8 cellular contexts compared by ENCODE assay signal in the genomic region with DNA sequence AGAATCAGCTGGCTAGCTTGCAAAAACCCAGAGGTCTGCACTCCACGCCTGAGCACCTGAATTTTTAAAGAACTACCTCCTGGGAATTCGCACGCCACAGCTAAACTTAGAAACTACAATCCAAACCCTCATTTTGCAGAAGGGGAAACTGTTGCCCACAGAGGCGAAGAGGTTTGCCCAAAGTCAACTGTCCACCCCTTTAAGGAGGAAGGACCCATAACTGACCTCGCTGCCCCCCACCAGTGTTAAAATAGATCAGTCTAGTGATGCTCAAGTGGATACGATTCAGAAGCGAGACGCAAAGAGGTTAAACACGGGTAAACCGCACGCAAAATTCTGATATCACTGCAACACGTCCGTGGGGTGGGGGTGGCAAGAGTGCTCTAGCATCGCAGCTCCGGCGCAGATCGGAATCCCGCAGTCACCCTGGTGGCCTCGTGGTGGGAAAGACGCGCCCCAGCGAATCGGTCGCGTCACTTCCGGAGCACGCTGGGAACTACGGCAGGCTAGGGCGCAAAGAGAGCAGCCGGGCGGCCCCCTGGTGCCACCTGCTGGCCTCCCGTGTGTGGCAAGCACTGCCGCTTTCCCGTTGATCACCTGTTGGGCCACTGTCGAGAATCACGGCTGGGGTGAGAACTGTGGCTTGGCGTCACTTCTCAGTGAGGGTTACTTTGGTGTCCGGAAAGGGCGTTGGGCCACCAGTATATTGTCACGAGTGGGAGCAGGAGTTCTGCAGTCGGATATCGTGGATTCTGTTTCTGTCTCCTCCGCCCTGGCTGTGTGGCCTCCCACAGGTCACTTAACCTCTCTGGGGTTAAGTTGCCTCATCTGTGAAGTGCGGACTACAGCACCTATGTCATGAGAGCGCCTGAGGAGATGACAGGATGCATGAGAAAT. TPM values are rescaled to one million over a fixed set of nuclear protein-coding genes. Genes with fewer than 3 reads are reported as not detected.
DNase-seq lines count a peak whose midpoint lies in the region; ATAC-seq and TF ChIP-seq lines count a peak whose summit lies in the region.

A gene (minus strand): TSS at position 451 of the 897 bp plus-strand sequence. CDS start 686 bp downstream, outside the sequence.

- H3K9ac ChIP-seq in smooth muscle cell (ENCODE audit: low read depth) = no peak within 1 kb of the TSS

- peak within 1 kb of the TSS; percentile 70 for H2AFZ ChIP-seq in smooth muscle cell (ENCODE audit: low read depth)

- H3K4me2 ChIP-seq in smooth muscle cell = peak within 1 kb of the TSS; percentile 86

- H3K79me2 ChIP-seq in smooth muscle cell (ENCODE audit: low read depth) = peaks cover 11% of the 10 kb centered on the region

- peak within 1 kb of the TSS; percentile 75 for H3K27ac ChIP-seq in VCaP
- peak within 1 kb of the TSS; percentile 73 to 85 for H3K27ac ChIP-seq in breast epithelium
- peak within 1 kb of the TSS; percentile 4 for H3K27ac ChIP-seq in smooth muscle cell (ENCODE audit: low read depth)

- 18% methylated on average over 45 of the region's 45 CpGs for WGBS in smooth muscle cell (ENCODE audit: low lambda C conversion rate)

- H3K9me3 ChIP-seq in breast epithelium (no peaks in the 10 kb centered on the region), smooth muscle cell (replicated peaks; ENCODE audit: low read depth) (no peaks in the 10 kb centered on the region)

- peaks cover 7% of the 10 kb centered on the region for H3F3A ChIP-seq in smooth muscle cell (ENCODE audit: low read depth)

- no peaks in the 10 kb centered on the region for H4K20me1 ChIP-seq in smooth muscle cell (ENCODE audit: low read depth)

- no peak for TF ChIP-seq POLR2A in breast epithelium (IDR thresholded peaks at IDR 0.05)

- DNase-seq in ACHN (peak; percentile 96), NCI-H2196 (lab: John Stamatoyannopoulos, UW; ENCODE audit: unreplicated experiment) (peak; percentile 95), breast epithelium (ENCODE audit: low spot score in 2 of 2) (peak; percentile 87 to 94), iPS-NIHi7 (ENCODE audit: extremely low spot score) (peak; percentile 93), smooth muscle cell (lab: John Stamatoyannopoulos, UW; ENCODE audit: unreplicated experiment) (peak; percentile 70)

- H3K4me3 ChIP-seq in breast epithelium = peak within 1 kb of the TSS; percentile 51 to 72 (median 63)
- peak within 1 kb of the TSS; percentile 48 for H3K4me3 ChIP-seq in smooth muscle cell

- H3K36me3 ChIP-seq in breast epithelium (no peaks in the 10 kb centered on the region), smooth muscle cell (ENCODE audit: low read depth) (no peaks in the 10 kb centered on the region)

- H3K4me1 ChIP-seq in breast epithelium = peaks cover 5 to 15% of the 10 kb centered on the region in 2 donors
- peaks cover 10% of the 10 kb centered on the region for H3K4me1 ChIP-seq in smooth muscle cell (ENCODE audit: low read depth)

- H3K27me3 ChIP-seq in breast epithelium = no peaks in the 10 kb centered on the region
- H3K27me3 ChIP-seq in smooth muscle cell (ENCODE audit: low read depth) = no peaks in the 10 kb centered on the region

- in situ Hi-C loops in ACHN (cut with HindIII; ENCODE audit: low pct_ligation_motif_present, low pct_unique_long_range_greater_than_20kb, low sequenced_read_pairs) = no loop called here

- intact Hi-C loops in breast epithelium (cut with DNase I; ENCODE audit: low total_unique reads) = loop anchor here (5.0 kb wide), 1 partner anchor 531 kb away; a partner anchor contains a TSS

- ATAC-seq in GM18867 (IDR thresholded peaks at IDR 0.05; ENCODE audit: unreplicated experiment) (peak; percentile 64), HG03108 (IDR thresholded peaks at IDR 0.05; ENCODE audit: unreplicated experiment) (peak; percentile 65)

- TF ChIP-seq CTCF in VCaP (conservative IDR thresholded peaks at IDR 0.05) = peak; percentile 99
- TF ChIP-seq CTCF in breast epithelium (IDR thresholded peaks at IDR 0.05) = peak; percentile 77 to 97 (median 95)
- peak; percentile 97 for TF ChIP-seq CTCF in smooth muscle cell (IDR thresholded peaks at IDR 0.05; ENCODE audit: borderline replicate concordance, insufficient read depth, poor library complexity, severe bottlenecking)

RNA-seq across cellular contexts. Expression of the gene that starts here (rescaled TPM):
- total RNA-seq in breast epithelium = 10 to 100 TPM; 18.9 to 27.2 (median 18.9) TPM
- 6.3 and 13.6 TPM in 2 replicates for total RNA-seq in smooth muscle cell
- 17.6 and 23.3 TPM in 2 replicates for polyA plus RNA-seq in smooth muscle cell

Comparison
In these comparisons a context has a peak if more than half of its experiments do, and no peak if none do; other contexts are left out.
1. Peak in every context shown above with its lines: DNase-seq, ATAC-seq, H3K4me3 ChIP-seq and H3K27ac ChIP-seq.
2. H3K27ac ChIP-seq: peak in every context shown above with its lines; median percentile 79 in breast epithelium; 75 in VCaP; 4 in smooth muscle cell.